In genomic region chr7:130344248-130344866, GRCh38 we compare ENCODE assay signal across 25 cellular contexts. TPM values are rescaled to one million over a fixed set of nuclear protein-coding genes. Genes with fewer than 3 reads are reported as not detected.
DNase-seq lines count a peak whose midpoint lies in the region; ATAC-seq and TF ChIP-seq lines count a peak whose summit lies in the region.
"Had no signal": no experiment of that assay in that cellular context is flagged by ENCODE, and none has a peak within 500 bp of the region (broad histone marks: within the 10 kb centered on the region; RNA-seq: fewer than 3 reads in every experiment).

Gene CPA5 (plus strand): TSS chr7:130344816. CDS start chr7:130346486, 1,670 bp downstream.

- TF ChIP-seq CTCF in WTC11 (IDR thresholded peaks at IDR 0.05) (no peak), dorsolateral prefrontal cortex (IDR thresholded peaks at IDR 0.05 in 54 of 56, conservative IDR thresholded peaks at IDR 0.05 in 2 of 56; ENCODE audit: low read depth in 1 of 56, partially characterized antibody in 56 of 56) (no peak)

- no peaks in the 10 kb centered on the region; the same call in 1 of the 2 replicates for H3K27me3 Mint-ChIP-seq in WTC11 (ENCODE audit: low read depth)
- no peaks in the 10 kb centered on the region for H3K27me3 Mint-ChIP-seq in naive thymus-derived CD8-positive, alpha-beta T cell
- H3K27me3 Mint-ChIP-seq: dendritic cell treated with granulocyte-macrophage colony-stimulating factor and Interleukin-4, amounts not matched to agents 40 ng/mL and 50 ng/mL, for 4 days had no signal

- CTCF ChIA-PET in WTC11 (lab: Charles Lee) = no interaction called here

- peak within 1 kb of the TSS; percentile 16; the same call in 1 of the 2 replicates for H3K4me3 Mint-ChIP-seq in WTC11
- no peak within 1 kb of the TSS for H3K4me3 Mint-ChIP-seq in naive thymus-derived CD8-positive, alpha-beta T cell
- H3K4me3 Mint-ChIP-seq: activated CD8-positive, alpha-beta T cell treated with anti-CD3 and anti-CD28 coated beads, Interleukin-2, amount 10 ng/mL, durations not matched to agents 7 days and 5 days; CD8-positive, alpha-beta T cell; dendritic cell treated with granulocyte-macrophage colony-stimulating factor and Interleukin-4, amounts not matched to agents 40 ng/mL and 50 ng/mL, for 4 days; stimulated activated naive B cell treated with anti-CD40 and anti-IgM and Interleukin-4, amounts not matched to agents 10 μg/mL and 1 μg/mL and 100 μg/mL, for 72 hours had no signal

- peak within 1 kb of the TSS in 26 of 59 donors; percentile 2 to 62 (median 36) for H3K27ac ChIP-seq in dorsolateral prefrontal cortex
- H3K27ac ChIP-seq: skin epidermis had no signal

- no peak within 1 kb of the TSS for H3K27ac Mint-ChIP-seq in WTC11
- peak within 1 kb of the TSS in 1 of 10 donors; percentile 63 for H3K27ac Mint-ChIP-seq in naive thymus-derived CD8-positive, alpha-beta T cell
- H3K27ac Mint-ChIP-seq: activated CD8-positive, alpha-beta T cell treated with anti-CD3 and anti-CD28 coated beads, Interleukin-2, amount 10 ng/mL, durations not matched to agents 7 days and 5 days; CD8-positive, alpha-beta T cell; dendritic cell treated with granulocyte-macrophage colony-stimulating factor and Interleukin-4, amounts not matched to agents 40 ng/mL and 50 ng/mL, for 4 days; stimulated activated naive B cell treated with anti-CD40 and anti-IgM and Interleukin-4, amounts not matched to agents 10 μg/mL and 1 μg/mL and 100 μg/mL, for 72 hours had no signal

- no peaks in the 10 kb centered on the region for H3K36me3 Mint-ChIP-seq in WTC11
- no peaks in the 10 kb centered on the region for H3K36me3 Mint-ChIP-seq in naive thymus-derived CD8-positive, alpha-beta T cell
- H3K36me3 Mint-ChIP-seq: CD8-positive, alpha-beta T cell; stimulated activated naive B cell treated with anti-CD40 and anti-IgM and Interleukin-4, amounts not matched to agents 10 μg/mL and 1 μg/mL and 100 μg/mL, for 72 hours had no signal

- H3K4me3 ChIP-seq in dorsolateral prefrontal cortex (peak within 1 kb of the TSS in 49 of 59 donors; percentile 0 to 58 (median 34)), skeletal muscle cell (ENCODE audit: low read depth, low read length) (peak within 1 kb of the TSS; percentile 16)
- H3K4me3 ChIP-seq: skin epidermis had no signal

- intact Hi-C loops in dorsolateral prefrontal cortex (cut with DNase I) = no loop called here

- ATAC-seq in WTC11 (no peak), GM21515 (IDR thresholded peaks at IDR 0.05; ENCODE audit: unreplicated experiment) (no peak)
- ATAC-seq in naive thymus-derived CD8-positive, alpha-beta T cell = no peak
- ATAC-seq: activated CD8-positive, alpha-beta T cell treated with anti-CD3 and anti-CD28 coated beads, Interleukin-2, amount 10 ng/mL, durations not matched to agents 7 days and 5 days; CD8-positive, alpha-beta T cell; HCT116; PC-3; stimulated activated naive B cell treated with anti-CD40 and anti-IgM and Interleukin-4, amounts not matched to agents 10 μg/mL and 1 μg/mL and 100 μg/mL, for 72 hours had no signal

- POLR2A ChIA-PET in WTC11 (lab: Charles Lee) = no interaction called here
- POLR2A ChIA-PET in naive thymus-derived CD8-positive, alpha-beta T cell (lab: Charles Lee) = no interaction called here

- DNase-seq in WTC11 (ENCODE audit: low spot score) (no peak), dorsolateral prefrontal cortex (no peak), skeletal muscle cell (ENCODE audit: low read depth) (no peak), C1 segment of cervical spinal cord (lab: John Stamatoyannopoulos, UW) (no peak), OCI-M1 (lab: John Stamatoyannopoulos, UW) (no peak)
- DNase-seq in naive thymus-derived CD8-positive, alpha-beta T cell = no peak
- DNase-seq: activated CD4-positive, CD25-positive, alpha-beta regulatory T cell treated with anti-CD3 and anti-CD28 coated beads, Interleukin-2, amount 50 U/mL, for 72 hours; activated CD8-positive, alpha-beta T cell treated with anti-CD3 and anti-CD28 coated beads, Interleukin-2, amount 10 ng/mL, durations not matched to agents 7 days and 5 days; activated gamma-delta T cell treated with Interleukin-2 at 50 U/mL for 16 hours; CD8-positive, alpha-beta T cell; foreskin fibroblast; hippocampal formation; Karpas-422; NCI-H82; PC-3; SHP77 treated with DMSO at 0.1 percent for 48 hours; stimulated activated naive B cell treated with anti-CD40 and anti-IgM and Interleukin-4, amounts not matched to agents 10 μg/mL and 1 μg/mL and 100 μg/mL, for 72 hours had no signal

- H3K9me3 Mint-ChIP-seq in WTC11 = no peaks in the 10 kb centered on the region
- peaks cover 0 to 4% (median 0%) of the 10 kb centered on the region in 9 donors for H3K9me3 Mint-ChIP-seq in naive thymus-derived CD8-positive, alpha-beta T cell
- H3K9me3 Mint-ChIP-seq: CD8-positive, alpha-beta T cell; dendritic cell treated with granulocyte-macrophage colony-stimulating factor and Interleukin-4, amounts not matched to agents 40 ng/mL and 50 ng/mL, for 4 days; stimulated activated naive B cell treated with anti-CD40 and anti-IgM and Interleukin-4, amounts not matched to agents 10 μg/mL and 1 μg/mL and 100 μg/mL, for 72 hours had no signal

- H3K4me1 Mint-ChIP-seq in WTC11 = peaks cover 18% of the 10 kb centered on the region
- H3K4me1 Mint-ChIP-seq in naive thymus-derived CD8-positive, alpha-beta T cell = no peaks in the 10 kb centered on the region
- H3K4me1 Mint-ChIP-seq: stimulated activated naive B cell treated with anti-CD40 and anti-IgM and Interleukin-4, amounts not matched to agents 10 μg/mL and 1 μg/mL and 100 μg/mL, for 72 hours had no signal

- H3K27me3 ChIP-seq in dorsolateral prefrontal cortex = no peaks in the 10 kb centered on the region

TF ChIP-seq in WTC11, 78 proteins besides CTCF, POLR2A, EP300 and RAD21:
- TF ChIP-seq ELF4 (CRISPR knock-in tag; IDR thresholded peaks at IDR 0.05; ENCODE audit: low read depth) (no peak), STAT6 (CRISPR knock-in tag; conservative IDR thresholded peaks at IDR 0.05; ENCODE audit: low read depth) (no peak), ZNF263 (CRISPR knock-in tag; IDR thresholded peaks at IDR 0.05; ENCODE audit: low read depth) (no peak), USF1 (CRISPR knock-in tag; IDR thresholded peaks at IDR 0.05) (no peak), ZNF512 (CRISPR knock-in tag; IDR thresholded peaks at IDR 0.05; ENCODE audit: borderline replicate concordance) (no peak), NFATC4 (CRISPR knock-in tag; IDR thresholded peaks at IDR 0.05) (no peak), NFYB (CRISPR knock-in tag; conservative IDR thresholded peaks at IDR 0.05; ENCODE audit: low read depth) (no peak), MYBL2 (CRISPR knock-in tag; IDR thresholded peaks at IDR 0.05) (no peak), TCF7 (CRISPR knock-in tag; IDR thresholded peaks at IDR 0.05; ENCODE audit: low read depth) (no peak), FOXJ3 (CRISPR knock-in tag; IDR thresholded peaks at IDR 0.05; ENCODE audit: borderline replicate concordance) (no peak), TEAD4 (CRISPR knock-in tag; IDR thresholded peaks at IDR 0.05) (no peak), ZBTB21 (CRISPR knock-in tag; IDR thresholded peaks at IDR 0.05; ENCODE audit: borderline replicate concordance) (no peak), ZNF138 (CRISPR knock-in tag; conservative IDR thresholded peaks at IDR 0.05) (no peak)

RNA-seq across cellular contexts. Expression of gene CPA5, which starts in this region (rescaled TPM):
- not detected in 3 replicates for total RNA-seq in WTC11 (2021)
- total RNA-seq in dorsolateral prefrontal cortex = 1 to 10 TPM in 16 of 120 experiments, under 1 TPM in 20, not detected in 84; 0.19 to 2.7 (median 0.81) TPM
- 10 to 100 TPM in 1 of 2 experiments, 1 to 10 TPM in 1; 9.4 to 14.7 TPM for total RNA-seq in naive thymus-derived CD8-positive, alpha-beta T cell
- polyA plus RNA-seq in naive thymus-derived CD8-positive, alpha-beta T cell = 100 to 1,000 TPM in 1 of 3 donors, 10 to 100 TPM in 2; 56.8 to 159 (median 69.2) TPM
- total RNA-seq: bronchial epithelial cell; CD8-positive, alpha-beta T cell; HT-29; lower leg skin; PC-3; temporal lobe had no signal
